In the genomic region with DNA sequence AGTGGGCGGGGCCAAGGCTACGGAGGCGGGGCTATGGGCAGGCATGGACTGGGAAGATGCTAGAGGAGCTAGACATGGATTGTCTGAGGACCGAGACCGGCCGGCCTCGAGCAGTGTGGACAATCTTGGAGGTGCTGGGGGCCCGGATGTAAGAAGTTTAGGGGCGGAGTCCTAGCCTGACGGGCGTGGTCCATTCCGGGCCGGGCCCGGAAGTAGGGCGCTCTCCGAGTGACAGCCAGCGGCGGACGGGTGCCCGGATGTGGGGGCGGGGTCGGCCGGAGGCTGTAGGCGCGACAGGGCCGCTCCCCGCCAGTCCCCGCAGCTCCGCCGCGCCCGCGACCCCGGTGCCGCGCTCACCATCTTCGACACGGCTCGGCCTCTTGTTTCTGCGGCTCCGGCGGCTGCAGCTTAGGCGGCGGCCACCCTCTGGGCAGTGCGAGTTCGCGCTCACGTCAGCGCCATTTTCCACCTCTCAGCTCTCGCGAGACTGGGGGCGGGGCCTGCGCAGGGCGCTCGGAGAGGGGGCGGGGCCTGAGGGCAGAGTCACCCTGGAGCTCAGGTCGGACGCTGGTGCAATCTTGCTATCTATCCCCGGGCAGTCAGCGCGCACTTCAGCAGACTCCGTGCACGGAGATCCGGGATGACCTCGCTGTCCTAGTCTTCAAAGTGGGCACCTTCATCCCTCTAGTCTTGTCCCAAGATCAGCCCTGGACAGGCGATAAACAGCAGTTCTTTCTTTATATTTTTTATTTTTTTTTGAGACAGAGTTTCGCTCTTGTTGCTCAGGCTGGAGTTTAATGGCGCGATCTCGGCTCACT, we compare ENCODE assay signal across 8 cellular contexts. TPM values are rescaled to one million over a fixed set of nuclear protein-coding genes. Genes with fewer than 3 reads are reported as not detected.
DNase-seq lines count a peak whose midpoint lies in the region; ATAC-seq and TF ChIP-seq lines count a peak whose summit lies in the region.

A gene with protein sequence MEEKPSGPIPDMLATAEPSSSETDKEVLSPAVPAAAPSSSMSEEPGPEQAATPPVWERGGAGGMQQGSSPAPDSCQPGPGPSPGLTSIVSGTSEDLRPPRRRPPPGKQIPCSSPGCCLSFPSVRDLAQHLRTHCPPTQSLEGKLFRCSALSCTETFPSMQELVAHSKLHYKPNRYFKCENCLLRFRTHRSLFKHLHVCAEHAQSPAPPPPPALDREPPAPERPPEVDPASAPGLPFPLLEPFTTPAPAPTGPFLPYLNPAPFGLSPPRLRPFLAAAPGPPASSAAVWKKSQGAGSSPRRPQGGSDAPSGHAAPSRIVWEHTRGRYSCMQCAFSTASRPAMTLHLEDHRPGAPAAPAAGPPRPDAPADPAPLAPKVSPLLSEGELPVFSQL (minus strand): TSS at position 481 of the 818 bp plus-strand sequence. CDS start 121 bp downstream, at position 360.

- TF ChIP-seq CTCF in PC-9 (conservative IDR thresholded peaks at IDR 0.05) (no peak), mucosa of descending colon (IDR thresholded peaks at IDR 0.05) (no peak)

- CTCF ChIA-PET in PC-9 (lab: Charles Lee): interaction anchor here (0.5 to 0.8 kb wide), 6 partner anchors 64 to 202 kb away, joined by 3 to 4 read pairs (median 3); no protein-coding TSS in a partner anchor

- BruUV-seq in PC-9 (replicated peaks; lab: Mats Ljungman, UMichigan): no TSS peak

- H3K27me3 ChIP-seq in PC-9 (ENCODE audit: insufficient read depth, low read depth): no peaks in the 10 kb centered on the region

- H3K79me2 ChIP-seq in PC-9 (ENCODE audit: low read depth): peaks cover 6% of the 10 kb centered on the region; the same call in 1 of the 2 replicates

- intact Hi-C loops in PC-9 (cut with micrococcal nuclease; ENCODE audit: unreplicated experiment) (loop anchor here (1.0 kb wide), 1 partner anchor 11 kb away; no protein-coding TSS in a partner anchor), mucosa of descending colon (cut with DNase I, micrococcal nuclease) (no loop called here)

- peaks cover 16% of the 10 kb centered on the region; the same call in 1 of the 2 replicates for H3F3A ChIP-seq in PC-9 (ENCODE audit: insufficient read depth, low read depth)

- no peaks in the 10 kb centered on the region for H3K36me3 ChIP-seq in PC-9 (ENCODE audit: low read depth)
- H3K36me3 ChIP-seq in mucosa of descending colon (ENCODE audit: low read depth): no peaks in the 10 kb centered on the region

- H3K4me3 ChIP-seq in PC-9: peak within 1 kb of the TSS; percentile 80
- H3K4me3 ChIP-seq in mucosa of descending colon: peak within 1 kb of the TSS; percentile 51

- H3K9me2 ChIP-seq in PC-9 (ENCODE audit: insufficient read depth): no peaks in the 10 kb centered on the region

- H4K20me1 ChIP-seq in PC-9 (ENCODE audit: insufficient read depth): no peaks in the 10 kb centered on the region

- ATAC-seq in GM21717 (IDR thresholded peaks at IDR 0.05; ENCODE audit: unreplicated experiment): peak; percentile 86
- ATAC-seq in mucosa of descending colon: peak; percentile 94

- peak within 1 kb of the TSS; percentile 78 for H2AFZ ChIP-seq in PC-9

- peak within 1 kb of the TSS; percentile 76 for H3K27ac ChIP-seq in PC-9
- H3K27ac ChIP-seq in epithelial cell of prostate: peak within 1 kb of the TSS; percentile 95

- H3K4me1 ChIP-seq in PC-9 (replicated peaks; ENCODE audit: insufficient read depth) (peaks cover 14% of the 10 kb centered on the region), mucosa of descending colon (ENCODE audit: low read depth) (peaks cover 17% of the 10 kb centered on the region)

- DNase-seq in DMS53 (lab: John Stamatoyannopoulos, UW) (peak; percentile 93), KBM-7 (peak; percentile 96), PC-9 (peak; percentile 93 to 95), activated T-cell treated with anti-CD3 and anti-CD28 coated beads for 48 hours (ENCODE audit: low read depth) (peak; percentile 95), epithelial cell of prostate (ENCODE audit: low read depth, low spot score) (peak; percentile 78), mucosa of descending colon (peak; percentile 98)
- DNase-seq in stimulated activated CD8-positive, alpha-beta memory T cell treated with anti-CD3 and anti-CD28 coated beads, Interleukin-4, amount 100 ng/mL, for 1 hour (ENCODE audit: low read depth in 2 of 2, low spot score in 1 of 2): peak; percentile 96

- H3K4me2 ChIP-seq in PC-9: peak within 1 kb of the TSS; percentile 78

- no peaks in the 10 kb centered on the region for H3K9me3 ChIP-seq in PC-9 (ENCODE audit: insufficient read depth, low read depth)
- H3K9me3 ChIP-seq in mucosa of descending colon: no peaks in the 10 kb centered on the region

- in situ Hi-C loops in KBM-7 (cut with MboI; ENCODE audit: low pct_unique_long_range_greater_than_20kb, low sequenced_read_pairs): no loop called here

- POLR2A ChIA-PET in PC-9 (lab: Charles Lee; ENCODE audit: unreplicated experiment): interaction anchor here (0.5 to 1.7 kb wide), 14 partner anchors 11 to 244 kb away, joined by 3 to 25 read pairs (median 4); a partner anchor contains a TSS

RNA-seq across cellular contexts. Expression of the gene that starts here (rescaled TPM):
- total RNA-seq in PC-9 (2021) (22.1 and 22.4 TPM in 2 replicates), mucosa of descending colon (10 to 100 TPM; 22.2 to 22.7 (median 22.3) TPM)

Comparison
In these comparisons a context has a peak if more than half of its experiments do, and no peak if none do; other contexts are left out.
1. Peak in every context shown above with its lines: DNase-seq, ATAC-seq, H3K4me3 ChIP-seq and H3K27ac ChIP-seq.